Comparison of ENCODE assay signal across 10 cellular contexts in the genomic region with DNA sequence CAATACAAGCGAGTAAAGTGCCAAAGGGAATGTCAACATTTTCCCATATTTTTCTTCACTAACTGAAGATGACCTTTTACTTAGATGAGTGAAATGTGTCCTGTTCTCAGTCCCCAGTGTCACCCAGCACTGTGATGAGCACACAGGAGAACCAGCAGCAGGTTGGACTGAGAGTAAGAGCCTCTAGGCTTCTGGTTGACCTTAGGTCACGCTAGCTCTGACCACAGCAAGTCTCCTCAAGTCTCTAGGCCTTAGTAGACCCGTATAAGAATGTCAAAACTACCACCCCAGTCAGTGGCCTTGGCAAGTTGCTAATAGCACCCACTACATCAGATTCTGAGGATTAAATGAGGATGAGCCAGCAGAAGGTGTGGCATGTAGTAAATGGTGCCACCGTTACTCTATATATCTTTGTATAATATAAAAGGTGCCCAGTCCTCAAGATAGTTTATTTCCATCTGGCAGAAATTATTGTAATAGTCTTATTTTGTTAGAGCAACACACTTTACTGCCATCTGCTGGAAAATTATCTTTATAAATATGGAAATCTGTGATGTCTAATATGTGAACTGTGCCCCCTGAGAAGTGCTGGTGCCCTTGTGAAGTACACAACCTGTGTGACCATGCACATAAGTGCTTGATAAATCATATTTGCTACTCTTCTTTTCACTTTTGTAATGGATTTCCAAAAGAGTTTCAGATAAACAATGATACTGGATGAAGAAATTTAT.
DNase-seq lines count a peak whose midpoint lies in the region; ATAC-seq, FAIRE-seq and TF ChIP-seq lines count a peak whose summit lies in the region.
"Had no signal": no experiment of that assay in that cellular context is flagged by ENCODE, and none has a peak within 500 bp of the region (broad histone marks: within the 10 kb centered on the region; RNA-seq: fewer than 3 reads in every experiment).

No MANE protein-coding gene starts in this region.

- H3K4me1 ChIP-seq in A673 (ENCODE audit: insufficient read depth, low read length, poor library complexity, severe bottlenecking) (no peaks in the 10 kb centered on the region), OCI-LY7 (ENCODE audit: insufficient read depth, low read length, poor library complexity, severe bottlenecking) (no peaks in the 10 kb centered on the region), endothelial cell of umbilical vein (ENCODE audit: control insufficient read depth, extremely low read depth, insufficient read depth, low read length) (no peaks in the 10 kb centered on the region)

- H3K4me3 ChIP-seq in A673 (ENCODE audit: low read depth, low read length, poor library complexity, severe bottlenecking): no peak overlapping the region
- H3K4me3 ChIP-seq in OCI-LY7 (ENCODE audit: low read depth, low read length, poor library complexity, severe bottlenecking): no peak overlapping the region
- no peak overlapping the region for H3K4me3 ChIP-seq in endothelial cell of umbilical vein (replicated peaks in 1 of 3; ENCODE audit: insufficient read depth in 1 of 3, low read depth in 1 of 3, low read length in 3 of 3)

- no peaks in the 10 kb centered on the region for H3K79me2 ChIP-seq in OCI-LY7 (ENCODE audit: insufficient read depth, low read depth, low read length)
- no peaks in the 10 kb centered on the region for H3K79me2 ChIP-seq in endothelial cell of umbilical vein (ENCODE audit: control insufficient read depth, insufficient read depth, low read length)

- no peaks in the 10 kb centered on the region for H3K36me3 ChIP-seq in A673 (ENCODE audit: insufficient read depth, low read length, poor library complexity, severe bottlenecking)
- no peaks in the 10 kb centered on the region for H3K36me3 ChIP-seq in OCI-LY7 (ENCODE audit: insufficient read depth, low read length)
- no peaks in the 10 kb centered on the region for H3K36me3 ChIP-seq in endothelial cell of umbilical vein (ENCODE audit: control insufficient read depth in 2 of 2, extremely low read depth in 1 of 2, insufficient read depth in 2 of 2, low read length in 2 of 2)

- H3K27me3 ChIP-seq in A673 (replicated peaks; ENCODE audit: insufficient read depth, low read depth, low read length, poor library complexity) (no peaks in the 10 kb centered on the region), endothelial cell of umbilical vein (ENCODE audit: control insufficient read depth in 2 of 2, insufficient read depth in 2 of 2, low read length in 2 of 2) (no peaks in the 10 kb centered on the region)

- peak; percentile 47 for TF ChIP-seq CTCF in A673 (conservative IDR thresholded peaks at IDR 0.05; ENCODE audit: low read depth, low read length)
- TF ChIP-seq CTCF in OCI-LY7 (conservative IDR thresholded peaks at IDR 0.05; ENCODE audit: low read length): peak; percentile 61
- peak in 1 of 2 donors; percentile 9 for TF ChIP-seq CTCF in endothelial cell of umbilical vein (IDR thresholded peaks at IDR 0.05; ENCODE audit: extremely low read depth in 1 of 2, insufficient read depth in 1 of 2, low read depth in 1 of 2, low read length in 2 of 2)

- intact Hi-C loops in A673 (cut with micrococcal nuclease; ENCODE audit: unreplicated experiment): loop anchor here (10.0 kb wide), 2 partner anchors 196 to 426 kb away; no protein-coding TSS in a partner anchor
- intact Hi-C loops in OCI-LY7 (cut with micrococcal nuclease; ENCODE audit: unreplicated experiment): loop anchor here (5.0 kb wide), 1 partner anchor 429 kb away; no protein-coding TSS in a partner anchor
- intact Hi-C loops in endothelial cell of umbilical vein (cut with micrococcal nuclease): loop anchor here (1.0 to 5.0 kb wide), 2 partner anchors 410 to 566 kb away; no protein-coding TSS in a partner anchor

- H3K9me1 ChIP-seq in endothelial cell of umbilical vein (replicated peaks; ENCODE audit: control insufficient read depth, extremely low read depth, insufficient read depth, low read length): no peaks in the 10 kb centered on the region

- CTCF ChIA-PET in A673 (lab: Charles Lee): no interaction called here
- CTCF ChIA-PET in OCI-LY7 (lab: Charles Lee; ENCODE audit: unreplicated experiment): no interaction called here
- CTCF ChIA-PET in endothelial cell of umbilical vein (lab: Charles Lee): no interaction called here

- TF ChIP-seq POLR2A in endothelial cell of umbilical vein (IDR thresholded peaks at IDR 0.05; ENCODE audit: low read depth, low read length): no peak

- no peaks in the 10 kb centered on the region for H3K9me3 ChIP-seq in A673 (ENCODE audit: low read depth, low read length, poor library complexity, severe bottlenecking)
- no peaks in the 10 kb centered on the region for H3K9me3 ChIP-seq in OCI-LY7 (ENCODE audit: low read length)
- no peaks in the 10 kb centered on the region for H3K9me3 ChIP-seq in endothelial cell of umbilical vein (replicated peaks; ENCODE audit: control insufficient read depth, insufficient read depth, low read length)

- peak; percentile 33 for DNase-seq in A673 (ENCODE audit: low spot score)
- peak; percentile 49 for DNase-seq in GM03348 (ENCODE audit: low spot score)
- DNase-seq in OCI-LY7 (ENCODE audit: low spot score): peak; percentile 36
- DNase-seq in endothelial cell of umbilical vein (ENCODE audit: low read depth, low spot score): peak; percentile 47
- DNase-seq in NCI-H2171 (lab: John Stamatoyannopoulos, UW): no peak
- no peak for DNase-seq in NCI-H1092 treated with DMSO at 0.1 percent for 48 hours (lab: John Stamatoyannopoulos, UW)
- no peak for DNase-seq in glomerular visceral epithelial cell (ENCODE audit: extremely low spot score)
- DNase-seq: activated CD4-positive, CD25-positive, alpha-beta regulatory T cell treated with anti-CD3 and anti-CD28 coated beads, Interleukin-2, amount 50 U/mL, for 72 hours; retina had no signal

- H3K4me2 ChIP-seq in OCI-LY7 (ENCODE audit: low read length) (no peak overlapping the region), endothelial cell of umbilical vein (ENCODE audit: insufficient read depth, low read length) (no peak overlapping the region)

- no peaks in the 10 kb centered on the region for H3K9me2 ChIP-seq in OCI-LY7 (ENCODE audit: insufficient read depth, low read length)

- H2AFZ ChIP-seq in OCI-LY7 (ENCODE audit: low read length) (no peak overlapping the region), endothelial cell of umbilical vein (ENCODE audit: low read depth, low read length) (no peak overlapping the region)

- FAIRE-seq in endothelial cell of umbilical vein (lab: Jason Lieb, UNC): no peak

- dilution Hi-C loops in endothelial cell of umbilical vein (cut with MboI; ENCODE audit: extremely low pct_ligation_motif_present, low sequenced_read_pairs): no loop called here

- H4K20me1 ChIP-seq in OCI-LY7 (ENCODE audit: insufficient read depth, low read length) (no peaks in the 10 kb centered on the region), endothelial cell of umbilical vein (replicated peaks; ENCODE audit: control insufficient read depth, extremely low read depth, insufficient read depth, low read length) (no peaks in the 10 kb centered on the region)

- H3K9ac ChIP-seq in endothelial cell of umbilical vein (replicated peaks; ENCODE audit: extremely low read depth, insufficient read depth, low read length): no peak overlapping the region

- BruUV-seq in A673 (replicated peaks; lab: Mats Ljungman, UMichigan) (no TSS peak), OCI-LY7 (replicated peaks; lab: Mats Ljungman, UMichigan) (no TSS peak), endothelial cell of umbilical vein (replicated peaks; lab: Mats Ljungman, UMichigan) (no TSS peak)

- POLR2A ChIA-PET in A673 (lab: Charles Lee; ENCODE audit: low non-redundant PET) (no interaction called here), OCI-LY7 (lab: Charles Lee) (no interaction called here), endothelial cell of umbilical vein (lab: Charles Lee) (no interaction called here)

- ATAC-seq in GM18498 (IDR thresholded peaks at IDR 0.05; ENCODE audit: unreplicated experiment): no peak

- H3K27ac ChIP-seq in A673 (ENCODE audit: low read depth, low read length, poor library complexity, severe bottlenecking) (no peak overlapping the region), OCI-LY7 (ENCODE audit: low read depth, low read length, poor library complexity, severe bottlenecking) (no peak overlapping the region), endothelial cell of umbilical vein (ENCODE audit: insufficient read depth, low read depth, low read length) (no peak overlapping the region)

TF ChIP-seq in endothelial cell of umbilical vein, 7 proteins besides CTCF, POLR2A, EP300 and RAD21:
- TF ChIP-seq POLR2AphosphoS5 (IDR thresholded peaks at IDR 0.05; ENCODE audit: insufficient read depth, low read depth, low read length): no peak
- no peak for TF ChIP-seq GATA2 (IDR thresholded peaks at IDR 0.05; ENCODE audit: insufficient read depth, insufficient read length, low read depth, low read length)
- TF ChIP-seq, protein P1, sequence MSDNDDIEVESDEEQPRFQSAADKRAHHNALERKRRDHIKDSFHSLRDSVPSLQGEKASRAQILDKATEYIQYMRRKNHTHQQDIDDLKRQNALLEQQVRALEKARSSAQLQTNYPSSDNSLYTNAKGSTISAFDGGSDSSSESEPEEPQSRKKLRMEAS (IDR thresholded peaks at IDR 0.05; ENCODE audit: insufficient read depth, insufficient read length): no peak
- no peak for TF ChIP-seq MYC (IDR thresholded peaks at IDR 0.05; ENCODE audit: low read depth, low read length)

Comparison
In these comparisons a context has a peak if more than half of its experiments do, and no peak if none do; other contexts are left out.
1. DNase-seq: peak in A673 (single experiment), GM03348 (single experiment), OCI-LY7 (single experiment) and endothelial cell of umbilical vein (single experiment); none in NCI-H2171 (single experiment), NCI-H1092 treated with DMSO at 0.1 percent for 48 hours (single experiment) and glomerular visceral epithelial cell (single experiment).